1 cellular context compared by ENCODE assay signal in the genomic region with DNA sequence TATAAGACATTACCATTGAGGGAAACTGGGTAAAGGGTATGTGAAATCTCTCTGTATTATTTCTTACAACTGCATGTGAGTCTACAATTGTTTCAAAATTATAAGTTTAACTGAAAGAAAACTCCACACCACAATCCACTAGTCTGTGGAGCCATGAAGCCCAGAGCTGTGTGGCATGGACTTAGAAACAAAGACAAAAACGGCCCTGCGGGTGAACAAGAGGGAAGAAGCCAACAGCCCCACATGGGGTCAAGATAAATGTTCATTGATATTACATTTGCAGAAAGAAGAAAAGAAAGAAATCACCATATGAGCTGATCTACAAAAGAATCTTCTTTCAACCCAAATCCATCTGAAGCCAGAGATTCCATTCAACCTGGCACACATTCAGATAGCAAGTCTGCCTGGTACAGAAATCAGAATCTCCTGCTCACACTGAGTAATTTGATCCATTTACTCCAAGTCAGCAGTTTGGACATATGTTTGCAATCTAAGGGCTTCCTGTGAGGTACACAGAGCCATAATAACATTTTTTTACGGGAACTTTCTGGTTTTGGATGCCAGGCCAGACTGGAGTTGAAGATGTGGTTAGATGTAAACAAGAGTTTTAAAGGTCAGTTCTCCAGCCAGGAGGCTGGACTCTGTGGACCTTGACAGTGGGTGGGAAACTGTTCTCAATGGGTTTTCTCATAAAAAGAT.
TF ChIP-seq lines count a peak whose summit lies in the region.

No MANE protein-coding gene starts in this region.

TF ChIP-seq in SK-N-SH, 30 proteins besides CTCF, POLR2A, EP300 and RAD21 (continued from another document):
- TF ChIP-seq, protein P1, sequence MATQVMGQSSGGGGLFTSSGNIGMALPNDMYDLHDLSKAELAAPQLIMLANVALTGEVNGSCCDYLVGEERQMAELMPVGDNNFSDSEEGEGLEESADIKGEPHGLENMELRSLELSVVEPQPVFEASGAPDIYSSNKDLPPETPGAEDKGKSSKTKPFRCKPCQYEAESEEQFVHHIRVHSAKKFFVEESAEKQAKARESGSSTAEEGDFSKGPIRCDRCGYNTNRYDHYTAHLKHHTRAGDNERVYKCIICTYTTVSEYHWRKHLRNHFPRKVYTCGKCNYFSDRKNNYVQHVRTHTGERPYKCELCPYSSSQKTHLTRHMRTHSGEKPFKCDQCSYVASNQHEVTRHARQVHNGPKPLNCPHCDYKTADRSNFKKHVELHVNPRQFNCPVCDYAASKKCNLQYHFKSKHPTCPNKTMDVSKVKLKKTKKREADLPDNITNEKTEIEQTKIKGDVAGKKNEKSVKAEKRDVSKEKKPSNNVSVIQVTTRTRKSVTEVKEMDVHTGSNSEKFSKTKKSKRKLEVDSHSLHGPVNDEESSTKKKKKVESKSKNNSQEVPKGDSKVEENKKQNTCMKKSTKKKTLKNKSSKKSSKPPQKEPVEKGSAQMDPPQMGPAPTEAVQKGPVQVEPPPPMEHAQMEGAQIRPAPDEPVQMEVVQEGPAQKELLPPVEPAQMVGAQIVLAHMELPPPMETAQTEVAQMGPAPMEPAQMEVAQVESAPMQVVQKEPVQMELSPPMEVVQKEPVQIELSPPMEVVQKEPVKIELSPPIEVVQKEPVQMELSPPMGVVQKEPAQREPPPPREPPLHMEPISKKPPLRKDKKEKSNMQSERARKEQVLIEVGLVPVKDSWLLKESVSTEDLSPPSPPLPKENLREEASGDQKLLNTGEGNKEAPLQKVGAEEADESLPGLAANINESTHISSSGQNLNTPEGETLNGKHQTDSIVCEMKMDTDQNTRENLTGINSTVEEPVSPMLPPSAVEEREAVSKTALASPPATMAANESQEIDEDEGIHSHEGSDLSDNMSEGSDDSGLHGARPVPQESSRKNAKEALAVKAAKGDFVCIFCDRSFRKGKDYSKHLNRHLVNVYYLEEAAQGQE (IDR thresholded peaks at IDR 0.05; ENCODE audit: low read depth, low read length) = no peak
- TF ChIP-seq ELF1 (IDR thresholded peaks at IDR 0.05) (no peak), FOXM1 (IDR thresholded peaks at IDR 0.05; ENCODE audit: low read depth) (peak; percentile 45; the same call in 1 of the 2 replicates), MXI1 (IDR thresholded peaks at IDR 0.05; ENCODE audit: low read depth, low read length) (no peak), TCF12 (IDR thresholded peaks at IDR 0.05) (peak; percentile 97), RCOR1 (IDR thresholded peaks at IDR 0.05; ENCODE audit: low read length) (peak; percentile 52; the same call in 1 of the 2 replicates), SMC3 (IDR thresholded peaks at IDR 0.05; ENCODE audit: low read depth, low read length) (no peak), ZBTB33 (IDR thresholded peaks at IDR 0.05; ENCODE audit: borderline replicate concordance, low read depth) (no peak), POLR2AphosphoS5 (IDR thresholded peaks at IDR 0.05; ENCODE audit: low read depth, low read length) (peak; percentile 76), EZH2phosphoT487 (IDR thresholded peaks at IDR 0.05; ENCODE audit: borderline replicate concordance, low read depth) (no peak), GATA2 (CRISPR knock-in tag; IDR thresholded peaks at IDR 0.05) (no peak), FOXJ3 (CRISPR knock-in tag; IDR thresholded peaks at IDR 0.05) (no peak), SIN3A (IDR thresholded peaks at IDR 0.05; ENCODE audit: borderline replicate concordance, low read depth, low read length) (no peak)
